Comparison of ENCODE assay signal across 19 cellular contexts in genomic region chr2:43280994-43281393, GRCh38.
"Had no signal": no experiment of that assay in that cellular context is flagged by ENCODE, and none has a peak within 500 bp of the region (broad histone marks: within the 10 kb centered on the region; RNA-seq: fewer than 3 reads in every experiment).

No MANE protein-coding gene starts in this region.

- H3K27me3 Mint-ChIP-seq: naive B cell; progenitor cell of endocrine pancreas; stimulated activated naive CD8-positive, alpha-beta T cell treated with anti-CD3 and anti-CD28 coated beads, Interleukin-15, Interleukin-2, amounts not matched to agents 100 ng/mL and 50 ng/mL, for 24 hours had no signal

- H3K27ac Mint-ChIP-seq: progenitor cell of endocrine pancreas; stimulated activated naive CD8-positive, alpha-beta T cell treated with anti-CD3 and anti-CD28 coated beads, Interleukin-15, Interleukin-2, amounts not matched to agents 100 ng/mL and 50 ng/mL, for 24 hours had no signal

- H3K4me3 Mint-ChIP-seq: naive B cell; nephron; stimulated activated naive CD8-positive, alpha-beta T cell treated with anti-CD3 and anti-CD28 coated beads, Interleukin-15, Interleukin-2, amounts not matched to agents 100 ng/mL and 50 ng/mL, for 24 hours had no signal

- ATAC-seq: heart left ventricle, left colon, pancreas, right cardiac atrium, upper lobe of right lung had no signal

- H3K4me3 ChIP-seq: dorsolateral prefrontal cortex, heart left ventricle, pancreas, testis, tibial nerve, upper lobe of right lung, vagina had no signal

- DNase-seq: dorsolateral prefrontal cortex; effector CD8-positive, alpha-beta T cell; heart left ventricle; hippocampal formation; left colon; mesendoderm; naive B cell; occipital lobe; pancreas; right cardiac atrium; small intestine; stimulated activated CD4-positive, alpha-beta T cell treated with anti-CD3 and anti-CD28 coated beads, Interleukin-12 subunit alpha, Interleukin-12 subunit beta, amount 100 ng/mL, for 4 hours; testis; upper lobe of right lung had no signal
